In genomic region chr2:3329491-3329890, GRCh38 we compare ENCODE assay signal across 18 cellular contexts. TPM values are rescaled to one million over a fixed set of nuclear protein-coding genes. Genes with fewer than 3 reads are reported as not detected.
DNase-seq lines count a peak whose midpoint lies in the region; ATAC-seq and TF ChIP-seq lines count a peak whose summit lies in the region.
"Had no signal": no experiment of that assay in that cellular context is flagged by ENCODE, and none has a peak within 500 bp of the region (broad histone marks: within the 10 kb centered on the region; RNA-seq: fewer than 3 reads in every experiment).

No MANE protein-coding gene starts in this region.

- no peak for ATAC-seq in stimulated activated naive CD8-positive, alpha-beta T cell treated with anti-CD3 and anti-CD28 coated beads, Interleukin-15, Interleukin-2, amounts not matched to agents 100 U/mL and 50 U/mL, for 24 hours
- ATAC-seq in central memory CD8-positive, alpha-beta T cell (replicated peaks; ENCODE audit: extremely low read depth, poor library complexity, severe bottlenecking): no peak
- ATAC-seq in GM19455 (IDR thresholded peaks at IDR 0.05; ENCODE audit: unreplicated experiment) (no peak), HG02763 (IDR thresholded peaks at IDR 0.05; ENCODE audit: unreplicated experiment) (no peak)
- ATAC-seq: A549, K562 had no signal

- no peak overlapping the region for H3K27ac ChIP-seq in neural progenitor cell
- H3K27ac ChIP-seq: A549, C4-2B, GM23248, HL-60 had no signal

- CTCF ChIA-PET in Caco-2 (lab: Charles Lee): no interaction called here

- H3K4me3 Mint-ChIP-seq in stimulated activated naive CD8-positive, alpha-beta T cell treated with anti-CD3 and anti-CD28 coated beads, Interleukin-15, Interleukin-2, amounts not matched to agents 100 ng/mL and 50 ng/mL, for 24 hours: no peak overlapping the region
- H3K4me3 Mint-ChIP-seq in central memory CD8-positive, alpha-beta T cell: no peak overlapping the region
- H3K4me3 Mint-ChIP-seq in neural progenitor cell: no peak overlapping the region
- H3K4me3 Mint-ChIP-seq in Caco-2 (ENCODE audit: unreplicated experiment): no peak overlapping the region

- no peaks in the 10 kb centered on the region for H3K79me2 ChIP-seq in neural progenitor cell (ENCODE audit: low read depth)

- no peaks in the 10 kb centered on the region for H3K27me3 ChIP-seq in neural progenitor cell
- no peaks in the 10 kb centered on the region for H3K27me3 ChIP-seq in Caco-2 (replicated peaks; ENCODE audit: control insufficient read depth, insufficient read depth, low read length)

- H3K4me1 ChIP-seq in neural progenitor cell: no peaks in the 10 kb centered on the region
- peaks cover 9% of the 10 kb centered on the region for H3K4me1 ChIP-seq in Caco-2
- H3K4me1 ChIP-seq: A549 had no signal

- H3K9ac ChIP-seq in neural progenitor cell: no peak overlapping the region
- H3K9ac ChIP-seq: GM23248 had no signal

- H3K9me3 Mint-ChIP-seq in stimulated activated naive CD8-positive, alpha-beta T cell treated with anti-CD3 and anti-CD28 coated beads, Interleukin-15, Interleukin-2, amounts not matched to agents 100 ng/mL and 50 ng/mL, for 24 hours: no peaks in the 10 kb centered on the region
- H3K9me3 Mint-ChIP-seq in central memory CD8-positive, alpha-beta T cell: no peaks in the 10 kb centered on the region
- peaks cover 3% of the 10 kb centered on the region for H3K9me3 Mint-ChIP-seq in neural progenitor cell
- peaks cover 13% of the 10 kb centered on the region for H3K9me3 Mint-ChIP-seq in Caco-2 (ENCODE audit: unreplicated experiment)

- H3K4me3 ChIP-seq in neural progenitor cell (no peak overlapping the region), Caco-2 (ENCODE audit: low read depth, low read length) (no peak overlapping the region)
- H3K4me3 ChIP-seq: A549, GM23248, K562 had no signal

- peaks cover 49% of the 10 kb centered on the region for H3K36me3 Mint-ChIP-seq in stimulated activated naive CD8-positive, alpha-beta T cell treated with anti-CD3 and anti-CD28 coated beads, Interleukin-15, Interleukin-2, amounts not matched to agents 100 ng/mL and 50 ng/mL, for 24 hours (ENCODE audit: low read depth)
- peaks cover 12% of the 10 kb centered on the region for H3K36me3 Mint-ChIP-seq in central memory CD8-positive, alpha-beta T cell (ENCODE audit: insufficient read depth)
- H3K36me3 Mint-ChIP-seq in neural progenitor cell (peaks cover 32% of the 10 kb centered on the region), Caco-2 (ENCODE audit: insufficient read depth, unreplicated experiment) (peaks cover 27% of the 10 kb centered on the region)

- H3K27ac Mint-ChIP-seq in stimulated activated naive CD8-positive, alpha-beta T cell treated with anti-CD3 and anti-CD28 coated beads, Interleukin-15, Interleukin-2, amounts not matched to agents 100 ng/mL and 50 ng/mL, for 24 hours: peak overlapping the region; percentile 48
- H3K27ac Mint-ChIP-seq in central memory CD8-positive, alpha-beta T cell (ENCODE audit: low read depth): peak overlapping the region; percentile 86
- peak overlapping the region; percentile 6 for H3K27ac Mint-ChIP-seq in neural progenitor cell
- H3K27ac Mint-ChIP-seq in Caco-2 (ENCODE audit: unreplicated experiment): no peak overlapping the region

- no peaks in the 10 kb centered on the region for H3K4me1 Mint-ChIP-seq in stimulated activated naive CD8-positive, alpha-beta T cell treated with anti-CD3 and anti-CD28 coated beads, Interleukin-15, Interleukin-2, amounts not matched to agents 100 ng/mL and 50 ng/mL, for 24 hours (ENCODE audit: low read depth)
- H3K4me1 Mint-ChIP-seq in central memory CD8-positive, alpha-beta T cell: peaks cover 35% of the 10 kb centered on the region
- H3K4me1 Mint-ChIP-seq in neural progenitor cell: peaks cover 6% of the 10 kb centered on the region
- peaks cover 7% of the 10 kb centered on the region for H3K4me1 Mint-ChIP-seq in Caco-2 (ENCODE audit: low read depth, unreplicated experiment)

- H3K4me2 ChIP-seq in neural progenitor cell: no peak overlapping the region
- H3K4me2 ChIP-seq: A549 had no signal

- BruUV-seq in Caco-2 (replicated peaks; lab: Mats Ljungman, UMichigan): no TSS peak

- no peaks in the 10 kb centered on the region for H3K27me3 Mint-ChIP-seq in stimulated activated naive CD8-positive, alpha-beta T cell treated with anti-CD3 and anti-CD28 coated beads, Interleukin-15, Interleukin-2, amounts not matched to agents 100 ng/mL and 50 ng/mL, for 24 hours
- no peaks in the 10 kb centered on the region for H3K27me3 Mint-ChIP-seq in central memory CD8-positive, alpha-beta T cell
- H3K27me3 Mint-ChIP-seq in neural progenitor cell (ENCODE audit: insufficient read depth, low read depth): peaks cover 2% of the 10 kb centered on the region
- no peaks in the 10 kb centered on the region for H3K27me3 Mint-ChIP-seq in Caco-2 (ENCODE audit: insufficient read depth, unreplicated experiment)

- no peak for DNase-seq in stimulated activated naive CD8-positive, alpha-beta T cell treated with anti-CD3 and anti-CD28 coated beads, Interleukin-15, Interleukin-2, amounts not matched to agents 100 U/mL and 50 U/mL, for 24 hours
- DNase-seq in central memory CD8-positive, alpha-beta T cell (ENCODE audit: low spot score in 2 of 2): no peak
- no peak for DNase-seq in neural progenitor cell (ENCODE audit: low spot score)
- DNase-seq in GM20000 (ENCODE audit: low spot score): no peak
- no peak for DNase-seq in Caco-2
- DNase-seq: GF-D8, GM23248, NCI-H1092, NCI-H1694, NCI-H2107, NCI-H69 had no signal

- TF ChIP-seq CTCF in neural progenitor cell (IDR thresholded peaks at IDR 0.05) (no peak), GM20000 (IDR thresholded peaks at IDR 0.05; ENCODE audit: extremely low read depth, missing control alignments) (no peak), Caco-2 (IDR thresholded peaks at IDR 0.05; ENCODE audit: insufficient read depth in 1 of 2, low read depth in 1 of 2, low read length in 1 of 2, severe bottlenecking in 1 of 2, unreplicated experiment in 1 of 2) (no peak)

- H3F3A ChIP-seq in neural progenitor cell (ENCODE audit: low read depth): no peaks in the 10 kb centered on the region

- H3K36me3 ChIP-seq in neural progenitor cell: no peaks in the 10 kb centered on the region
- H3K36me3 ChIP-seq in Caco-2 (ENCODE audit: control insufficient read depth, insufficient read depth, low read length): peaks cover 3% of the 10 kb centered on the region

- intact Hi-C loops in Caco-2 (cut with micrococcal nuclease; ENCODE audit: unreplicated experiment): no loop called here

- no peaks in the 10 kb centered on the region for H3K9me3 ChIP-seq in neural progenitor cell (ENCODE audit: low read depth)
- no peaks in the 10 kb centered on the region for H3K9me3 ChIP-seq in Caco-2
- H3K9me3 ChIP-seq: A549 had no signal

- H2AFZ ChIP-seq in neural progenitor cell (replicated peaks): no peak overlapping the region
- H2AFZ ChIP-seq: GM23248 had no signal

- peaks cover 4% of the 10 kb centered on the region for H4K20me1 ChIP-seq in neural progenitor cell (ENCODE audit: low read depth)

- POLR2A ChIA-PET in Caco-2 (lab: Charles Lee): no interaction called here

RNA-seq across cellular contexts. Expression of gene EIPR1, which starts 48.1 kb away (rescaled TPM):
- total RNA-seq in neural progenitor cell (ENCODE audit: low replicate concordance): 57.1 and 73.0 TPM in 2 replicates
- 35.6 and 36.9 TPM in 2 replicates for total RNA-seq in Caco-2 (2022)

RNA-seq across cellular contexts. Expression of gene TRAPPC12, which starts 50.0 kb away (rescaled TPM):
- 59.5 and 70.3 TPM in 2 replicates for total RNA-seq in neural progenitor cell (ENCODE audit: low replicate concordance)
- 84.2 and 85.0 TPM in 2 replicates for total RNA-seq in Caco-2 (2022)
